ENCODE assay signal across 1 cellular context in genomic region chr6:34182751-34183531, GRCh38.
TF ChIP-seq lines count a peak whose summit lies in the region.

No MANE protein-coding gene starts in this region.

TF ChIP-seq in K562, 482 proteins besides CTCF, POLR2A, EP300 and RAD21 (continued from another document):
- TF ChIP-seq, protein P1, sequence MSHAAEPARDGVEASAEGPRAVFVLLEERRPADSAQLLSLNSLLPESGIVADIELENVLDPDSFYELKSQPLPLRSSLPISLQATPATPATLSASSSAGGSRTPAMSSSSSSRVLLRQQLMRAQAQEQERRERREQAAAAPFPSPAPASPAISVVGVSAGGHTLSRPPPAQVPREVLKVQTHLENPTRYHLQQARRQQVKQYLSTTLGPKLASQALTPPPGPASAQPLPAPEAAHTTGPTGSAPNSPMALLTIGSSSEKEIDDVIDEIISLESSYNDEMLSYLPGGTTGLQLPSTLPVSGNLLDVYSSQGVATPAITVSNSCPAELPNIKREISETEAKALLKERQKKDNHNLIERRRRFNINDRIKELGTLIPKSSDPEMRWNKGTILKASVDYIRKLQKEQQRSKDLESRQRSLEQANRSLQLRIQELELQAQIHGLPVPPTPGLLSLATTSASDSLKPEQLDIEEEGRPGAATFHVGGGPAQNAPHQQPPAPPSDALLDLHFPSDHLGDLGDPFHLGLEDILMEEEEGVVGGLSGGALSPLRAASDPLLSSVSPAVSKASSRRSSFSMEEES (CRISPR knock-in tag; IDR thresholded peaks at IDR 0.05) = peak; percentile 80
- TF ChIP-seq FOXK2 (conservative IDR thresholded peaks at IDR 0.05 in 1 of 2, IDR thresholded peaks at IDR 0.05 in 1 of 2; ENCODE audit: low read depth in 2 of 2) (no peak), ZKSCAN8 (CRISPR knock-in tag; IDR thresholded peaks at IDR 0.05) (no peak), SFPQ (IDR thresholded peaks at IDR 0.05; ENCODE audit: low read depth, low read length) (no peak), ZNF143 (CRISPR knock-in tag; IDR thresholded peaks at IDR 0.05) (no peak), GMEB1 (CRISPR knock-in tag; IDR thresholded peaks at IDR 0.05) (no peak), NFYB (IDR thresholded peaks at IDR 0.05; ENCODE audit: extremely low read depth, insufficient read length) (peak; percentile 9), CBFA2T2 (conservative IDR thresholded peaks at IDR 0.05) (0 out of 2 replicates have a peak, but pooled peaks have one; percentile 10), RAD51 (IDR thresholded peaks at IDR 0.05; ENCODE audit: borderline replicate concordance, low read depth) (peak; percentile 73), MAX (CRISPR knock-in tag; IDR thresholded peaks at IDR 0.05) (0 out of 2 replicates have a peak, but pooled peaks have one; percentile 28)
- TF ChIP-seq, protein P2, sequence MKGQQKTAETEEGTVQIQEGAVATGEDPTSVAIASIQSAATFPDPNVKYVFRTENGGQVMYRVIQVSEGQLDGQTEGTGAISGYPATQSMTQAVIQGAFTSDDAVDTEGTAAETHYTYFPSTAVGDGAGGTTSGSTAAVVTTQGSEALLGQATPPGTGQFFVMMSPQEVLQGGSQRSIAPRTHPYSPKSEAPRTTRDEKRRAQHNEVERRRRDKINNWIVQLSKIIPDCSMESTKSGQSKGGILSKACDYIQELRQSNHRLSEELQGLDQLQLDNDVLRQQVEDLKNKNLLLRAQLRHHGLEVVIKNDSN (CRISPR knock-in tag; IDR thresholded peaks at IDR 0.05) = peak; percentile 77; the same call in 1 of the 2 replicates
- TF ChIP-seq, protein P3, sequence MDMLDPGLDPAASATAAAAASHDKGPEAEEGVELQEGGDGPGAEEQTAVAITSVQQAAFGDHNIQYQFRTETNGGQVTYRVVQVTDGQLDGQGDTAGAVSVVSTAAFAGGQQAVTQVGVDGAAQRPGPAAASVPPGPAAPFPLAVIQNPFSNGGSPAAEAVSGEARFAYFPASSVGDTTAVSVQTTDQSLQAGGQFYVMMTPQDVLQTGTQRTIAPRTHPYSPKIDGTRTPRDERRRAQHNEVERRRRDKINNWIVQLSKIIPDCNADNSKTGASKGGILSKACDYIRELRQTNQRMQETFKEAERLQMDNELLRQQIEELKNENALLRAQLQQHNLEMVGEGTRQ (CRISPR knock-in tag; IDR thresholded peaks at IDR 0.05) = peak; percentile 64
